Comparison of ENCODE assay signal across 37 cellular contexts in the genomic region with DNA sequence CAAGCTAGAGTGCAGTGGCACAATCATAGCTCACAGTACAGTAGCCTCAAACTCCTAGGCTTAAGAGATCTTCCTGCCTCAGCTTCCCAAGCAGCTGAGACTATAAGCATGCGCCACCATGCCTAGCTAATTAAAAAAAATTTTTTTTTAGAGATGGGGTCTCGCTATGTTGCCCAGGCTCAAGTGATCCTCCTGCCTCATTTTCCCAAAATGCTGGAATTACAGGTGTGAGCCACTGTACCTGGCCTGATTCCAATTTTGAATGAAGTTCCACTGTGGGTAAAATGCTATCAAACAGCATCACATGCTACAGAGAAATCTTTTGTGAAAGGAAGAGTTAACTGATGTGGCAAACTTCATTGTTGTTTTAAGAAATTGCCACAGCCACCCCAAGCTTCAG. TPM values are rescaled to one million over a fixed set of nuclear protein-coding genes. Genes with fewer than 3 reads are reported as not detected.
DNase-seq lines count a peak whose midpoint lies in the region; ATAC-seq, FAIRE-seq and TF ChIP-seq lines count a peak whose summit lies in the region.
"Had no signal": no experiment of that assay in that cellular context is flagged by ENCODE, and none has a peak within 500 bp of the region (broad histone marks: within the 10 kb centered on the region; RNA-seq: fewer than 3 reads in every experiment).

No MANE protein-coding gene starts in this region.

- no peak overlapping the region for H3K27ac Mint-ChIP-seq in WTC11
- no peak overlapping the region for H3K27ac Mint-ChIP-seq in stimulated activated memory B cell treated with anti-CD40 and anti-IgM and Interleukin-4, amounts not matched to agents 10 μg/mL and 1 μg/mL and 100 μg/mL, for 72 hours
- H3K27ac Mint-ChIP-seq: B cell; CD4-positive, alpha-beta T cell; CD4-positive, CD25-positive, alpha-beta regulatory T cell; CD8-positive, alpha-beta T cell had no signal

- TF ChIP-seq POLR2A in HepG2 (IDR thresholded peaks at IDR 0.05; ENCODE audit: insufficient read depth in 1 of 2, low read depth in 2 of 2, low read length in 2 of 2) (no peak), right lobe of liver (IDR thresholded peaks at IDR 0.05) (no peak), K562 (conservative IDR thresholded peaks at IDR 0.05) (no peak), Peyer's patch (IDR thresholded peaks at IDR 0.05) (no peak)

- H2AFZ ChIP-seq in HepG2 (ENCODE audit: low read length) (no peak overlapping the region), K562 (ENCODE audit: low read depth, low read length) (no peak overlapping the region)

- H3K79me2 ChIP-seq in HepG2 (ENCODE audit: insufficient read depth, low read length) (no peaks in the 10 kb centered on the region), K562 (ENCODE audit: control insufficient read depth, insufficient read depth, low read length) (peaks cover 6% of the 10 kb centered on the region; the same call in 1 of the 3 replicates)

- H3K36me3 ChIP-seq in HepG2 (replicated peaks in 1 of 2; ENCODE audit: control insufficient read depth in 1 of 2, insufficient read depth in 2 of 2, low read length in 2 of 2) (peaks cover 6 to 53% of the 10 kb centered on the region in 2 experiments), right lobe of liver (peaks cover 0 to 28% (median 6%) of the 10 kb centered on the region in 4 donors), HEK293 (ENCODE audit: control insufficient read depth in 2 of 2, insufficient read depth in 1 of 2, low read length in 2 of 2) (peaks cover 57 to 72% of the 10 kb centered on the region in 2 experiments), K562 (ENCODE audit: control insufficient read depth, insufficient read depth, low read length) (peaks cover 82% of the 10 kb centered on the region), Peyer's patch (peaks cover 0 to 87% (median 0%) of the 10 kb centered on the region in 3 donors)

- POLR2A ChIA-PET in HepG2 (lab: Yijun Ruan, JAX), result no interaction called here
- POLR2A ChIA-PET in HEK293 (lab: Yijun Ruan, JAX), result no interaction called here
- POLR2A ChIA-PET in WTC11 (lab: Charles Lee), result no interaction called here
- POLR2A ChIA-PET in K562 (lab: Yijun Ruan, JAX), result interaction anchor here (1.6 kb wide), 1 partner anchor 10 kb away, joined by 5 read pairs; no protein-coding TSS in a partner anchor

- TF ChIP-seq EP300 in HepG2 (IDR thresholded peaks at IDR 0.05; ENCODE audit: low read depth in 2 of 2, low read length in 2 of 2), result no peak
- TF ChIP-seq EP300 in HepG2 (CRISPR knock-in tag; IDR thresholded peaks at IDR 0.05; ENCODE audit: borderline replicate concordance), result no peak
- TF ChIP-seq EP300 in K562 (IDR thresholded peaks at IDR 0.05; ENCODE audit: low read length), result no peak

- H3K4me2 ChIP-seq in HepG2 (ENCODE audit: low read depth, low read length) (no peak overlapping the region), K562 (ENCODE audit: insufficient read depth, low read length) (no peak overlapping the region)
- H3K4me2 ChIP-seq: A549; BLaER1; BLaER1 treated with 17β-estradiol and CSF1 and Interleukin-3, amounts not matched to agents 10 nM and 100 nM had no signal

- H3K9me1 ChIP-seq in K562 (ENCODE audit: control insufficient read depth, insufficient read depth, low read length), result no peaks in the 10 kb centered on the region

- intact Hi-C loops in HepG2 (cut with micrococcal nuclease; ENCODE audit: unreplicated experiment) (no loop called here), right lobe of liver (cut with DNase I) (no loop called here), K562 (cut with micrococcal nuclease) (no loop called here)

- no peak for TF ChIP-seq CTCF in HepG2 (CRISPR knock-in tag; IDR thresholded peaks at IDR 0.05)
- TF ChIP-seq CTCF in right lobe of liver (IDR thresholded peaks at IDR 0.05), result no peak
- no peak for TF ChIP-seq CTCF in HEK293 (tag by site-specific recombination; IDR thresholded peaks at IDR 0.05)
- TF ChIP-seq CTCF in WTC11 (IDR thresholded peaks at IDR 0.05), result no peak
- TF ChIP-seq CTCF in K562 (IDR thresholded peaks at IDR 0.05 in 2 of 3, conservative IDR thresholded peaks at IDR 0.05 in 1 of 3; ENCODE audit: insufficient read depth in 2 of 3, low read depth in 1 of 3, low read length in 3 of 3), result no peak
- TF ChIP-seq CTCF in Peyer's patch (IDR thresholded peaks at IDR 0.05), result no peak

- H3K9ac ChIP-seq in HepG2 (ENCODE audit: insufficient read depth, low read depth, low read length), result no peak overlapping the region
- H3K9ac ChIP-seq in K562 (ENCODE audit: insufficient read depth in 1 of 2, low read depth in 2 of 2, low read length in 2 of 2), result no peak overlapping the region
- H3K9ac ChIP-seq: BLaER1; BLaER1 treated with 17β-estradiol and CSF1 and Interleukin-3, amounts not matched to agents 10 nM and 100 nM had no signal

- H3K27ac ChIP-seq in HepG2 (ENCODE audit: extremely low read length, insufficient read depth, low read length) (no peak overlapping the region), right lobe of liver (no peak overlapping the region), HEK293 (ENCODE audit: extremely low read depth, low read depth, low read length) (no peak overlapping the region), K562 (ENCODE audit: extremely low read depth, low read depth, low read length) (no peak overlapping the region), Peyer's patch (no peak overlapping the region)
- H3K27ac ChIP-seq: 22Rv1; A549; BLaER1; BLaER1 treated with 17β-estradiol and CSF1 and Interleukin-3, amounts not matched to agents 10 nM and 100 nM; C4-2B had no signal

- H3K9me3 ChIP-seq in HepG2 (ENCODE audit: low read length), result no peaks in the 10 kb centered on the region
- no peaks in the 10 kb centered on the region for H3K9me3 ChIP-seq in right lobe of liver
- H3K9me3 ChIP-seq in HEK293 (ENCODE audit: control insufficient read depth, insufficient read depth, low read depth, low read length), result no peaks in the 10 kb centered on the region; the same call in 1 of the 2 replicates
- H3K9me3 ChIP-seq in K562 (replicated peaks; ENCODE audit: control insufficient read depth, insufficient read depth, low read depth, low read length), result no peaks in the 10 kb centered on the region
- H3K9me3 ChIP-seq in Peyer's patch, result peaks cover 0 to 4% (median 0%) of the 10 kb centered on the region in 4 donors
- H3K9me3 ChIP-seq: BE2C had no signal

- BruUV-seq in HepG2 (replicated peaks; lab: Mats Ljungman, UMichigan), result no TSS peak
- BruUV-seq in K562 (replicated peaks; lab: Mats Ljungman, UMichigan), result no TSS peak

- peaks cover 27% of the 10 kb centered on the region for H3K9me3 Mint-ChIP-seq in WTC11
- H3K9me3 Mint-ChIP-seq in stimulated activated memory B cell treated with anti-CD40 and anti-IgM and Interleukin-4, amounts not matched to agents 10 μg/mL and 1 μg/mL and 100 μg/mL, for 72 hours, result peaks cover 3% of the 10 kb centered on the region

- FAIRE-seq in HepG2 (lab: Jason Lieb, UNC) (no peak), K562 (lab: Jason Lieb, UNC) (no peak)
- FAIRE-seq: A204.1, A549, D721Med had no signal

- peaks cover 73% of the 10 kb centered on the region for H3K36me3 Mint-ChIP-seq in WTC11
- peaks cover 57% of the 10 kb centered on the region for H3K36me3 Mint-ChIP-seq in stimulated activated memory B cell treated with anti-CD40 and anti-IgM and Interleukin-4, amounts not matched to agents 10 μg/mL and 1 μg/mL and 100 μg/mL, for 72 hours

- ATAC-seq in HepG2 (no peak), right lobe of liver (no peak), WTC11 (no peak), K562 (no peak), HG03460 (IDR thresholded peaks at IDR 0.05; ENCODE audit: unreplicated experiment) (no peak)
- no peak for ATAC-seq in stimulated activated memory B cell treated with anti-CD40 and anti-IgM and Interleukin-4, amounts not matched to agents 10 μg/mL and 1 μg/mL and 100 μg/mL, for 72 hours
- ATAC-seq: A549; CD8-positive, alpha-beta T cell had no signal

- DNase-seq in HepG2 (ENCODE audit: low spot score), result no peak
- DNase-seq in right lobe of liver, result no peak
- no peak for DNase-seq in WTC11 (ENCODE audit: low spot score)
- no peak for DNase-seq in K562 (ENCODE audit: extremely low read depth in 1 of 4, low spot score in 3 of 4)
- DNase-seq in Peyer's patch, result no peak
- DNase-seq: 8988T; ACHN; AML-193; BE2C; C1 segment of cervical spinal cord; Caco-2; Calu3; CD4-positive, alpha-beta memory T cell; CD4-positive, alpha-beta T cell; CD4-positive, CD25-positive, alpha-beta regulatory T cell; CD8-positive, alpha-beta memory T cell; CD8-positive, alpha-beta T cell; COR-L47; DMS 273 treated with DMSO at 0.1 percent for 48 hours; DMS153; DMS53; DMS79; DMS79 treated with DMSO at 0.1 percent for 48 hours; DND-41; EL had no signal

- no peaks in the 10 kb centered on the region for H3K4me1 ChIP-seq in HepG2 (ENCODE audit: insufficient read depth, low read length)
- H3K4me1 ChIP-seq in right lobe of liver, result no peaks in the 10 kb centered on the region
- no peaks in the 10 kb centered on the region for H3K4me1 ChIP-seq in HEK293 (ENCODE audit: control insufficient read depth, insufficient read depth, low read length)
- no peaks in the 10 kb centered on the region for H3K4me1 ChIP-seq in K562 (replicated peaks in 1 of 2; ENCODE audit: control insufficient read depth in 2 of 2, insufficient read depth in 2 of 2, low read length in 2 of 2)
- no peaks in the 10 kb centered on the region for H3K4me1 ChIP-seq in Peyer's patch
- H3K4me1 ChIP-seq: A549; BE2C; BLaER1; BLaER1 treated with 17β-estradiol and CSF1 and Interleukin-3, amounts not matched to agents 10 nM and 100 nM; Caco-2 had no signal

- TF ChIP-seq RAD21 in HepG2 (CRISPR knock-in tag; IDR thresholded peaks at IDR 0.05), result no peak
- TF ChIP-seq RAD21 in K562 (CRISPR knock-in tag; conservative IDR thresholded peaks at IDR 0.05 in 1 of 2, IDR thresholded peaks at IDR 0.05 in 1 of 2), result no peak

- in situ Hi-C loops in HepG2 (cut with HindIII; ENCODE audit: extremely low pct_ligation_motif_present, low pct_unique_long_range_greater_than_20kb) (no loop called here), K562 (cut with MboI) (no loop called here)

- no peaks in the 10 kb centered on the region; the same call in 1 of the 2 replicates for H3K27me3 Mint-ChIP-seq in WTC11 (ENCODE audit: low read depth)
- no peaks in the 10 kb centered on the region for H3K27me3 Mint-ChIP-seq in stimulated activated memory B cell treated with anti-CD40 and anti-IgM and Interleukin-4, amounts not matched to agents 10 μg/mL and 1 μg/mL and 100 μg/mL, for 72 hours
- H3K27me3 Mint-ChIP-seq: B cell; CD4-positive, alpha-beta memory T cell; CD4-positive, alpha-beta T cell; CD4-positive, CD25-positive, alpha-beta regulatory T cell; CD8-positive, alpha-beta memory T cell had no signal

- no peaks in the 10 kb centered on the region for H4K20me1 ChIP-seq in HepG2 (ENCODE audit: insufficient read depth, low read length)
- no peaks in the 10 kb centered on the region for H4K20me1 ChIP-seq in K562 (replicated peaks; ENCODE audit: control insufficient read depth, insufficient read depth, low read length)

- H3K4me3 ChIP-seq in HepG2 (replicated peaks in 1 of 3; ENCODE audit: insufficient read depth in 1 of 3, low read depth in 2 of 3, low read length in 3 of 3), result no peak overlapping the region
- H3K4me3 ChIP-seq in right lobe of liver, result no peak overlapping the region
- no peak overlapping the region for H3K4me3 ChIP-seq in HEK293 (ENCODE audit: low read depth, low read length)
- no peak overlapping the region for H3K4me3 ChIP-seq in K562
- no peak overlapping the region for H3K4me3 ChIP-seq in Peyer's patch
- H3K4me3 ChIP-seq: A549; BLaER1; BLaER1 treated with 17β-estradiol and CSF1 and Interleukin-3, amounts not matched to agents 10 nM and 100 nM had no signal

- H3K27me3 ChIP-seq in HepG2 (ENCODE audit: control insufficient read depth in 1 of 2, insufficient read depth in 2 of 2, low read length in 2 of 2), result no peaks in the 10 kb centered on the region
- H3K27me3 ChIP-seq in right lobe of liver, result no peaks in the 10 kb centered on the region
- no peaks in the 10 kb centered on the region for H3K27me3 ChIP-seq in K562 (ENCODE audit: control insufficient read depth in 2 of 2, insufficient read depth in 2 of 2, low read length in 2 of 2)
- no peaks in the 10 kb centered on the region for H3K27me3 ChIP-seq in Peyer's patch
- H3K27me3 ChIP-seq: BE2C; BLaER1; BLaER1 treated with 17β-estradiol and CSF1 and Interleukin-3, amounts not matched to agents 10 nM and 100 nM had no signal

- no peaks in the 10 kb centered on the region for H3K4me1 Mint-ChIP-seq in WTC11
- H3K4me1 Mint-ChIP-seq in stimulated activated memory B cell treated with anti-CD40 and anti-IgM and Interleukin-4, amounts not matched to agents 10 μg/mL and 1 μg/mL and 100 μg/mL, for 72 hours, result peaks cover 4% of the 10 kb centered on the region
- H3K4me1 Mint-ChIP-seq: CD14-positive monocyte had no signal

- CTCF ChIA-PET in HepG2 (lab: Yijun Ruan, JAX; ENCODE audit: low intra/inter-chr PET ratio, low total read pairs) (no interaction called here), HEK293 (lab: Yijun Ruan, JAX) (interaction anchor here (1.0 to 2.8 kb wide), 3 partner anchors 16 to 44 kb away, joined by 3 to 11 read pairs (median 4); no protein-coding TSS in a partner anchor), WTC11 (lab: Charles Lee) (no interaction called here), K562 (lab: Yijun Ruan, JAX; ENCODE audit: low intra/inter-chr PET ratio) (no interaction called here)

- 100% methylated on average over 2 of the region's 2 CpGs for WGBS in HepG2 (ENCODE audit: low lambda C conversion rate)
- 100% methylated on average over 2 of the region's 2 CpGs for WGBS in right lobe of liver (ENCODE audit: insufficient coverage, low coverage, low lambda C conversion rate, missing lambda C conversion rate)
- WGBS in K562 (ENCODE audit: insufficient coverage, low coverage, missing lambda C conversion rate), result 96% methylated on average over 2 of the region's 2 CpGs

- no peak overlapping the region for H3K4me3 Mint-ChIP-seq in WTC11
- no peak overlapping the region for H3K4me3 Mint-ChIP-seq in stimulated activated memory B cell treated with anti-CD40 and anti-IgM and Interleukin-4, amounts not matched to agents 10 μg/mL and 1 μg/mL and 100 μg/mL, for 72 hours
- H3K4me3 Mint-ChIP-seq: B cell; CD14-positive monocyte; CD4-positive, alpha-beta memory T cell; CD4-positive, alpha-beta T cell; CD4-positive, CD25-positive, alpha-beta regulatory T cell; CD8-positive, alpha-beta memory T cell; CD8-positive, alpha-beta T cell had no signal

RNA-seq across cellular contexts. Expression of gene ADPGK, which starts 17.5 kb away (rescaled TPM):
- total RNA-seq in HepG2 (2016; rRNA removed; fragmentation: Illumina TruSeq; extraction: Trizol), result 33.5 and 67.5 TPM in 2 replicates
- total RNA-seq in HepG2 (2016; cell fraction: cytosol; rRNA removed; fragmentation: Illumina TruSeq; extraction: Trizol; ENCODE audit: low read depth), result 22.4 and 27.1 TPM in 2 replicates
- total RNA-seq in HepG2 (2016; cell fraction: insoluble cytoplasmic fraction; rRNA removed; fragmentation: Illumina TruSeq; extraction: Trizol), result 32.0 and 67.5 TPM in 2 replicates
- total RNA-seq in HepG2 (2016; cell fraction: membrane; rRNA removed; fragmentation: Illumina TruSeq; extraction: Trizol), result 22.2 and 23.4 TPM in 2 replicates
- total RNA-seq in HepG2 (2016; cell fraction: nucleus; rRNA removed; fragmentation: Illumina TruSeq; extraction: Trizol), result 67.5 and 93.2 TPM in 2 replicates
- polyA plus RNA-seq in HepG2 (2011; rRNA removed), result 59.4 and 61.6 TPM in 2 replicates
- 41.8 and 45.0 TPM in 2 replicates for polyA plus RNA-seq in HepG2 (2011; cell fraction: cytosol; rRNA removed)
- 62.2 and 69.8 TPM in 2 replicates for polyA plus RNA-seq in HepG2 (2011; cell fraction: nucleus; rRNA removed)
- polyA plus RNA-seq in HepG2 (2012), result 29.7 and 33.7 TPM in 2 replicates
- polyA plus RNA-seq in HepG2 (2016; cell fraction: cytosol; fragmentation: Illumina TruSeq; extraction: Trizol; ENCODE audit: low read depth), result 4.6 and 4.9 TPM in 2 replicates
- polyA plus RNA-seq in HepG2 (2016; cell fraction: insoluble cytoplasmic fraction; fragmentation: Illumina TruSeq; extraction: Trizol; ENCODE audit: low read depth), result 25.8 and 28.0 TPM in 2 replicates
- polyA plus RNA-seq in HepG2 (2016; cell fraction: membrane; fragmentation: Illumina TruSeq; extraction: Trizol; ENCODE audit: low read depth), result 10.4 and 11.2 TPM in 2 replicates
- 113 and 118 TPM in 2 replicates for polyA plus RNA-seq in HepG2 (2016; cell fraction: nucleus; fragmentation: Illumina TruSeq; extraction: Trizol; ENCODE audit: insufficient read depth, low read depth)
- polyA minus RNA-seq in HepG2 (2011; rRNA and poly(A)+ RNA removed; ENCODE audit: low replicate concordance), result 47.4 and 81.7 TPM in 2 replicates
- polyA minus RNA-seq in HepG2 (2011; cell fraction: cytosol; rRNA and poly(A)+ RNA removed), result 17.2 and 21.0 TPM in 2 replicates
- polyA minus RNA-seq in HepG2 (2011; cell fraction: nucleus; rRNA and poly(A)+ RNA removed), result 86.3 and 91.4 TPM in 2 replicates
- 10 to 100 TPM; 13.9 to 22.1 (median 19.8) TPM for total RNA-seq in right lobe of liver
- total RNA-seq in WTC11 (2021), result 30.8 to 37.9 TPM (median 34.1 TPM) in 3 replicates
- total RNA-seq in K562 (2011; cell fraction: chromatin; rRNA removed; ENCODE audit: low replicate concordance), result 139 and 159 TPM in 2 replicates
- 115 and 135 TPM in 2 replicates for total RNA-seq in K562 (2011; cell fraction: nucleolus; rRNA removed)
- 131 and 142 TPM in 2 replicates for total RNA-seq in K562 (2011; cell fraction: nucleoplasm; rRNA removed)
- total RNA-seq in K562 (2014; rRNA removed), result 43.1 and 50.7 TPM in 2 replicates
- total RNA-seq in K562 (2014; rRNA removed; fragmentation: Illumina TruSeq; extraction: Trizol), result 48.5 and 50.4 TPM in 2 replicates
- total RNA-seq in K562 (2015; rRNA removed; fragmentation: Illumina TruSeq; extraction: Trizol), result 58.3 and 59.7 TPM in 2 replicates
- 40.3 and 45.3 TPM in 2 replicates for total RNA-seq in K562 (2021)
- 89.7 and 97.4 TPM in 2 replicates for polyA plus RNA-seq in K562 (2011; rRNA removed)
- polyA plus RNA-seq in K562 (2011; cell fraction: cytosol; rRNA removed), result 56.3 and 64.5 TPM in 2 replicates
- polyA plus RNA-seq in K562 (2011; cell fraction: nucleus; rRNA removed), result 79.3 and 86.1 TPM in 2 replicates
- polyA plus RNA-seq in K562 (2012), result 29.5 and 33.0 TPM in 2 replicates
- 47.4 and 59.0 TPM in 2 replicates for polyA plus RNA-seq in K562 (2014; fragmentation: Illumina TruSeq; extraction: Trizol)
- polyA plus RNA-seq in K562 (2014; fragmentation: Nextera tagmentation; extraction: Ambion mirVana), result 10 to 100 TPM; 13.4 to 16.0 TPM
- 55.7 and 67.1 TPM in 2 replicates for polyA plus RNA-seq in K562 (2014; rRNA removed)
- 60.4 and 68.2 TPM in 2 replicates for polyA minus RNA-seq in K562 (2011; rRNA and poly(A)+ RNA removed)
- polyA minus RNA-seq in K562 (2011; cell fraction: cytosol; rRNA and poly(A)+ RNA removed), result 28.1 and 29.3 TPM in 2 replicates
- 49.1 and 67.0 TPM in 2 replicates for polyA minus RNA-seq in K562 (2011; cell fraction: nucleus; rRNA and poly(A)+ RNA removed)
- 10 to 100 TPM; 53.2 to 94.1 (median 69.7) TPM for total RNA-seq in Peyer's patch

Comparison
In these comparisons a context has a peak if more than half of its experiments do, and no peak if none do; other contexts are left out.
1. Of the 241 proteins assayed by ChIP-seq in both HepG2 and K562: peak only in HepG2: none; only in K562: none; in both: ZNF121; in neither: 240.